Comparison of ENCODE assay signal across 7 cellular contexts in genomic region chr3:178436773-178437172, GRCh38.
DNase-seq lines count a peak whose midpoint lies in the region; ATAC-seq and TF ChIP-seq lines count a peak whose summit lies in the region.

No MANE protein-coding gene starts in this region.

- H3K36me3 Mint-ChIP-seq in brain: no peaks in the 10 kb centered on the region

- H3K27ac ChIP-seq in left lung: no peak overlapping the region

- H3K4me1 Mint-ChIP-seq in brain: peaks cover 44% of the 10 kb centered on the region

- no peaks in the 10 kb centered on the region for H3K36me3 ChIP-seq in left lung

- peak; percentile 28; the same call in 1 of the 2 replicates for TF ChIP-seq CTCF in GM12874 (IDR thresholded peaks at IDR 0.05; ENCODE audit: insufficient read depth, low read depth, low read length)
- TF ChIP-seq CTCF in brain (conservative IDR thresholded peaks at IDR 0.05): peak; percentile 61 to 75
- peak; percentile 26 to 44 for TF ChIP-seq CTCF in left lung (IDR thresholded peaks at IDR 0.05)

- H3K27me3 ChIP-seq in left lung: no peaks in the 10 kb centered on the region

- intact Hi-C loops in left lung (cut with DNase I): loop anchor here in 1 of 2 donors (10.0 kb wide), 1 partner anchor 528 kb away; no protein-coding TSS in a partner anchor

- H3K4me3 Mint-ChIP-seq in brain: no peak overlapping the region

- no peaks in the 10 kb centered on the region for H3K27me3 Mint-ChIP-seq in brain

- no peak overlapping the region for H3K4me3 ChIP-seq in left lung

- no peaks in the 10 kb centered on the region for H3K4me1 ChIP-seq in left lung

- no peaks in the 10 kb centered on the region for H3K9me3 ChIP-seq in left lung

- peak; percentile 34 for DNase-seq in NCI-H2196 treated with DMSO at 0.1 percent for 48 hours (lab: John Stamatoyannopoulos, UW; ENCODE audit: unreplicated experiment)
- DNase-seq in left lung: no peak
- no peak for DNase-seq in activated T-cell treated with anti-CD3 and anti-CD28 coated beads for 4 hours
- no peak for DNase-seq in activated naive CD4-positive, alpha-beta T cell treated with anti-CD3 and anti-CD28 coated beads, Interleukin-2, amount 50 U/mL, for 16 hours

- peak; percentile 52 for ATAC-seq in HG02943 (IDR thresholded peaks at IDR 0.05; ENCODE audit: low read depth, unreplicated experiment)
- ATAC-seq in left lung: peak; percentile 70

- peak overlapping the region in 2 of 5 experiments; percentile 25 to 47 for H3K27ac Mint-ChIP-seq in brain

- no peaks in the 10 kb centered on the region for H3K9me3 Mint-ChIP-seq in brain
